In the genomic region with DNA sequence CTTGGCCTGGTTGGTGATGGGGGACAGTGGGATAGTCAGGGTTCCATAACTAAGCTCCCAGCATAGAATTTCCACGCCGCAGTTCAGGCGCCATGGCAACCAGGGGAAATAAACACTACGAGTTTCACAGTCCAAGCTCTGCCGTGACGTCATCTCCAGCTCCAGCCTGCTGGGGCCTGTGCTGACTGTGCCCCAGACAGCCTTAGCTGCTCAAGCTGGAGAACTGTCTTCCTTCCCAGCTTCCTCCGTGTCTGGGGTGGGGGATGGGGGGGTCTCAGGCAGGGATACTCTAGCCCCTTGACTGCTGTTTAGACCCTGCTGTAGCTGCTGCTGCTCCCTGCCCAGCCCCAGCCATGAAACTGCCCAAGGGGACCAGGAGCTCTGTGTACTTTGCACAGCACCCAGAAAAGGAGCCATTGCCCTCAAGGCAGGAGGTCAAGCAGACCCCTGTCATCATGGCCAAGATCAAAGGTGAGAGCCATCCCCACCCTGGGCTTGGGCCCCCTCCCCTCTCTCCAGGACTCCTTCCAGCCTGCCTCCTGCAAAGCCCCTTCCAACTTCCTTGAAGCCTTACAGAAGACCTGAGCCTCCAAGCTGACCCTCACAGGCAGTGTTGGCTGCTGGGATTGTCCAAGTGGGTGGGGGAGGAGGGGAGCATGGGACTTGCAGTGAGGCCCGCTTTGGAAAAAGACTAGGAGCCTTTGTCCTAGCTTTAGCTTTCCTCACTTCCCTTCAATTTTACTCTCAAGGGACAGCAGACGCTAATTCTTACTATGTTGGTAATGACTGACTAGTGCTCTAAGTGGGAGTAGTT, we compare ENCODE assay signal across 8 cellular contexts. TPM values are rescaled to one million over a fixed set of nuclear protein-coding genes. Genes with fewer than 3 reads are reported as not detected.
DNase-seq lines count a peak whose midpoint lies in the region; ATAC-seq, FAIRE-seq and TF ChIP-seq lines count a peak whose summit lies in the region.

No MANE protein-coding gene starts in this region.

- peak overlapping the region; percentile 48 for H3K4me2 ChIP-seq in A549

- no peak for TF ChIP-seq RAD21 in A549 (conservative IDR thresholded peaks at IDR 0.05 in 1 of 2, IDR thresholded peaks at IDR 0.05 in 1 of 2)

- TF ChIP-seq CTCF in A549 (IDR thresholded peaks at IDR 0.05) (no peak), fibroblast of mammary gland (conservative IDR thresholded peaks at IDR 0.05; ENCODE audit: control insufficient read depth, insufficient read depth, low read depth, low read length) (no peak), tibial artery (IDR thresholded peaks at IDR 0.05) (no peak)

- CTCF ChIA-PET in A549 (lab: Yijun Ruan, JAX), result interaction anchor here (0.7 to 22.9 kb wide), 15 partner anchors 9 to 424 kb away, joined by 3 to 350 read pairs (median 5); no protein-coding TSS in a partner anchor

- peaks cover 10 to 44% (median 25%) of the 10 kb centered on the region in 3 donors for H3K27me3 Mint-ChIP-seq in naive B cell

- H3K4me3 ChIP-seq in A549 (no peak overlapping the region), fibroblast of mammary gland (ENCODE audit: control insufficient read depth, low read depth, low read length) (no peak overlapping the region), tibial artery (no peak overlapping the region)

- POLR2A ChIA-PET in A549 (lab: Yijun Ruan, JAX), result interaction anchor here (0.6 to 1.3 kb wide), 9 partner anchors 9 to 356 kb away, joined by 3 to 9 read pairs (median 5); a partner anchor contains a TSS

- no peak overlapping the region for H3K4me3 Mint-ChIP-seq in naive B cell

- H3K4me1 ChIP-seq in A549, result peaks cover 22% of the 10 kb centered on the region
- H3K4me1 ChIP-seq in tibial artery, result peaks cover 6 to 22% (median 16%) of the 10 kb centered on the region in 4 donors

- H3K27me3 ChIP-seq in tibial artery, result no peaks in the 10 kb centered on the region

- 34% methylated on average over 8 of the region's 9 CpGs for WGBS in A549 (ENCODE audit: missing lambda C conversion rate)

- FAIRE-seq in A549 (lab: Jason Lieb, UNC), result no peak

- H3K27ac Mint-ChIP-seq in naive B cell, result peak overlapping the region in 4 of 6 donors; percentile 75 to 94 (median 90)

- ATAC-seq in A549, result peak; percentile 65 to 83
- ATAC-seq in GM18868 (IDR thresholded peaks at IDR 0.05; ENCODE audit: unreplicated experiment), result peak; percentile 70
- peak; percentile 68 to 82 for ATAC-seq in naive B cell (ENCODE audit: low read depth in 2 of 2)
- no peak for ATAC-seq in HG02885 (IDR thresholded peaks at IDR 0.05; ENCODE audit: poor library complexity, unreplicated experiment)

- H3K27ac ChIP-seq in A549 (peak overlapping the region; percentile 54 to 77), tibial artery (peak overlapping the region; percentile 71 to 80)

- intact Hi-C loops in tibial artery (cut with DNase I; ENCODE audit: low total_unique reads), result no loop called here

- H3K36me3 Mint-ChIP-seq in naive B cell, result no peaks in the 10 kb centered on the region

- DNase-seq in A549 (ENCODE audit: low read depth in 1 of 2, low spot score in 1 of 2) (peak; percentile 86 to 97), NCI-H146 (lab: John Stamatoyannopoulos, UW) (peak; percentile 36), fibroblast of mammary gland (ENCODE audit: low read depth) (peak; percentile 91), naive B cell (peak; percentile 44), tibial artery (peak; percentile 95 to 96)
- peak; percentile 50 to 58 for DNase-seq in activated CD4-positive, alpha-beta T cell treated with anti-CD3 and anti-CD28 coated beads, Interleukin-2, amount 50 U/mL, for 48 hours

- TF ChIP-seq POLR2A in A549 (IDR thresholded peaks at IDR 0.05; ENCODE audit: low read length), result no peak

- TF ChIP-seq EP300 in A549 (IDR thresholded peaks at IDR 0.05), result no peak

- no peaks in the 10 kb centered on the region for H3K36me3 ChIP-seq in tibial artery

- peaks cover 5 to 15% (median 15%) of the 10 kb centered on the region in 3 donors for H3K4me1 Mint-ChIP-seq in naive B cell

- H3K9me3 Mint-ChIP-seq in naive B cell, result no peaks in the 10 kb centered on the region

- H3K9me3 ChIP-seq in A549 (no peaks in the 10 kb centered on the region), tibial artery (no peaks in the 10 kb centered on the region)

TF ChIP-seq in A549, 52 proteins besides CTCF, POLR2A, EP300 and RAD21:
- TF ChIP-seq FOSL2 (IDR thresholded peaks at IDR 0.05), result no peak
- peak; percentile 65 for TF ChIP-seq FOSL2 (CRISPR knock-in tag; IDR thresholded peaks at IDR 0.05)
- TF ChIP-seq MAFK (IDR thresholded peaks at IDR 0.05; ENCODE audit: partially characterized antibody), result peak; percentile 7
- no peak for TF ChIP-seq NPAS2 (CRISPR knock-in tag; IDR thresholded peaks at IDR 0.05; ENCODE audit: borderline replicate concordance)

RNA-seq across cellular contexts. Expression of a gene that starts 11.4 kb away (rescaled TPM):
- polyA plus RNA-seq in A549 (2011; rRNA removed) (0.01 TPM in 2 replicates), A549 (2017; fragmentation: RNase III; extraction: RNeasy Plus Mini Kit Qiagen cat#74134 plus additional on column Dnase treatment) (0.01 to 0.06 TPM (median 0.04 TPM) in 3 replicates), naive B cell (ENCODE audit: low read depth in 6 of 6) (under 1 TPM in 2 of 6 donors, not detected in 4; 0.03 to 0.07 TPM)
- polyA plus RNA-seq in A549 (2012; cell fraction: cytosol; rRNA removed), result 0.01 and 0.03 TPM in 2 replicates
- 0.05 and 0.12 TPM in 2 replicates for polyA plus RNA-seq in A549 (2012; cell fraction: nucleus; rRNA removed)
- polyA minus RNA-seq in A549 (2011; rRNA and poly(A)+ RNA removed), result not detected in 2 replicates

Comparison
In these comparisons a context has a peak if more than half of its experiments do, and no peak if none do; other contexts are left out.
1. DNase-seq: peak in every context shown above with its lines; median percentile 96 in tibial artery; 92 in A549; 91 in fibroblast of mammary gland; 54 in activated CD4-positive, alpha-beta T cell treated with anti-CD3 and anti-CD28 coated beads, Interleukin-2, amount 50 U/mL, for 48 hours; 44 in naive B cell; 36 in NCI-H146.